Comparison of ENCODE assay signal across 19 cellular contexts in the genomic region with DNA sequence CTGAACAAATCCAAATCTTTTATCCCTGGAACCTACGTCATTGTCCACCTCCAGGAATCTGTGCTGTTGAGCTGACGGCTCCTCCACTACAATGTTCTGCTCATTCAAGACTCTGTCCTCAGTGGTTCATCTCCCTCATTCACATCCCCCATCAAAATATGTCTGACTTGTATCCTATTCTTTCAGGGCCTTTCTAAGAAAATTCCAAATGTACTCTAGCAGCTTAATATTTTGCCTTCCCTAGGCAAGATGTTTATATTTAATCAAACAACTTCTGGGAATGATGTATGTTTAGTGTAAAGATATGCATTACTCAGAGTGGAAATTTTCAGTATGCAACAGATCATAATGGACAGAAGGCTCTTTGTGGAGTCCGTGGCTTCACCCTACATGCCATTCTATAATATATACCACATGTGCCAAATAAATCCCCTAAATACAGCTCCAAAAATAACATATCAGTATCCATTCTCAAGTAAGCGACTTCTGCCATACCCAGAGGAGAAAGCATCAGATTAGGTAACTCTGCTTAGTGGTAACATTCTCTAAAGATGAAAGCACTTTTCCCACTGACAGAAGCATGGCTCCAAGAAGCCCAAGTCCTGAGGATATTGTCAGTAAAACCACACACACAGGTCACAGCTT.
DNase-seq lines count a peak whose midpoint lies in the region; FAIRE-seq and TF ChIP-seq lines count a peak whose summit lies in the region.
"Had no signal": no experiment of that assay in that cellular context is flagged by ENCODE, and none has a peak within 500 bp of the region (broad histone marks: within the 10 kb centered on the region; RNA-seq: fewer than 3 reads in every experiment).

No MANE protein-coding gene starts in this region.

- H3K36me3 Mint-ChIP-seq in mesothelial cell of epicardium, result no peaks in the 10 kb centered on the region
- H3K36me3 Mint-ChIP-seq in CD8-positive, alpha-beta memory T cell, result no peaks in the 10 kb centered on the region
- H3K36me3 Mint-ChIP-seq: activated naive CD4-positive, alpha-beta T cell treated with anti-CD3 and anti-CD28 coated beads, Interleukin-2, amount 50 U/mL, for 72 hours; neural progenitor cell; type B pancreatic cell had no signal

- no peak overlapping the region for H3K27ac ChIP-seq in small intestine (ENCODE audit: low read depth in 1 of 2, low read length in 1 of 2)
- no peak overlapping the region for H3K27ac ChIP-seq in CD8-positive, alpha-beta memory T cell (ENCODE audit: low read depth, low read length)
- H3K27ac ChIP-seq: BLaER1, colonic mucosa, neural progenitor cell, right atrium auricular region had no signal

- H3K4me3 ChIP-seq in MG63, result no peak overlapping the region
- H3K4me3 ChIP-seq in small intestine (ENCODE audit: low read depth in 1 of 2, low read length in 2 of 2), result no peak overlapping the region
- no peak overlapping the region for H3K4me3 ChIP-seq in BE2C (ENCODE audit: low read depth, low read length)
- no peak overlapping the region for H3K4me3 ChIP-seq in CD8-positive, alpha-beta memory T cell (ENCODE audit: low read length)
- H3K4me3 ChIP-seq: BLaER1, colonic mucosa, lung, neural progenitor cell, right atrium auricular region had no signal

- POLR2A ChIA-PET in GM10248 (lab: Yijun Ruan, JAX), result no interaction called here
- POLR2A ChIA-PET in CD8-positive, alpha-beta memory T cell (lab: Charles Lee), result no interaction called here

- no peak for FAIRE-seq in small intestine (lab: Jason Lieb, UNC)

- peak overlapping the region; percentile 17 for H3K27ac Mint-ChIP-seq in mesothelial cell of epicardium
- H3K27ac Mint-ChIP-seq in CD8-positive, alpha-beta memory T cell, result no peak overlapping the region
- H3K27ac Mint-ChIP-seq: activated CD4-positive, alpha-beta T cell treated with anti-CD3 and anti-CD28 coated beads for 36 hours; activated naive CD4-positive, alpha-beta T cell treated with anti-CD3 and anti-CD28 coated beads, Interleukin-2, amount 50 U/mL, for 72 hours; neural progenitor cell; T-helper 2 cell treated with Interferon-gamma antibody and Interleukin-4, amounts not matched to agents 5 μg/mL and 100 μg/mL, for 36 hours; type B pancreatic cell had no signal

- TF ChIP-seq CTCF in mesothelial cell of epicardium (IDR thresholded peaks at IDR 0.05; ENCODE audit: unreplicated experiment) (no peak), GM10248 (IDR thresholded peaks at IDR 0.05; ENCODE audit: control extremely low read depth, extremely low read depth, low read depth, missing control alignments) (no peak), BE2C (IDR thresholded peaks at IDR 0.05; ENCODE audit: low read depth, low read length) (no peak)

- peaks cover 11% of the 10 kb centered on the region for H3K4me1 Mint-ChIP-seq in mesothelial cell of epicardium
- no peaks in the 10 kb centered on the region for H3K4me1 Mint-ChIP-seq in CD8-positive, alpha-beta memory T cell
- H3K4me1 Mint-ChIP-seq: activated CD4-positive, alpha-beta T cell treated with anti-CD3 and anti-CD28 coated beads for 36 hours; neural progenitor cell had no signal

- H3K27me3 Mint-ChIP-seq in mesothelial cell of epicardium (ENCODE audit: low read depth), result no peaks in the 10 kb centered on the region
- H3K27me3 Mint-ChIP-seq in CD8-positive, alpha-beta memory T cell, result peaks cover 6 to 9% of the 10 kb centered on the region in 2 donors

- DNase-seq in AG20443 (ENCODE audit: low spot score) (peak; percentile 34), MG63 (peak; percentile 36), dedifferentiated amniotic fluid mesenchymal stem cell (ENCODE audit: extremely low spot score) (peak; percentile 94), mesothelial cell of epicardium (ENCODE audit: low spot score in 2 of 2, unreplicated experiment in 2 of 2) (no peak), GM10248 (ENCODE audit: extremely low spot score) (no peak), small intestine (no peak), BE2C (no peak)
- no peak for DNase-seq in CD8-positive, alpha-beta memory T cell
- DNase-seq: activated CD4-positive, alpha-beta T cell treated with anti-CD3 and anti-CD28 coated beads for 36 hours; colonic mucosa; H7; NCI-H1092 had no signal

- WGBS in small intestine, 3 donors, result 64 to 84% (median 65%) methylated on average over 4 of the region's 4 CpGs

- no peak overlapping the region for H3K4me3 Mint-ChIP-seq in mesothelial cell of epicardium
- H3K4me3 Mint-ChIP-seq in CD8-positive, alpha-beta memory T cell, result no peak overlapping the region
- H3K4me3 Mint-ChIP-seq: activated CD4-positive, alpha-beta T cell treated with anti-CD3 and anti-CD28 coated beads for 36 hours; neural progenitor cell; T-helper 2 cell treated with Interferon-gamma antibody and Interleukin-4, amounts not matched to agents 5 μg/mL and 100 μg/mL, for 36 hours; type B pancreatic cell had no signal

- H3K9me3 ChIP-seq in MG63 (peaks cover 7% of the 10 kb centered on the region; the same call in 1 of the 2 replicates), small intestine (ENCODE audit: control insufficient read depth, low read depth) (no peaks in the 10 kb centered on the region), BE2C (no peaks in the 10 kb centered on the region)
- no peaks in the 10 kb centered on the region for H3K9me3 ChIP-seq in CD8-positive, alpha-beta memory T cell (ENCODE audit: low read length)
- H3K9me3 ChIP-seq: BLaER1, colonic mucosa, right atrium auricular region had no signal

- CTCF ChIA-PET in GM10248 (lab: Yijun Ruan, JAX), result interaction anchor here (1.2 kb wide), 1 partner anchor 34 kb away, joined by 3 read pairs; no protein-coding TSS in a partner anchor
- CTCF ChIA-PET in CD8-positive, alpha-beta memory T cell (lab: Charles Lee), result no interaction called here

- H3K36me3 ChIP-seq in MG63 (peaks cover 12% of the 10 kb centered on the region), small intestine (ENCODE audit: control insufficient read depth in 2 of 2, insufficient read depth in 2 of 2, low read length in 2 of 2) (no peaks in the 10 kb centered on the region), BE2C (no peaks in the 10 kb centered on the region)
- no peaks in the 10 kb centered on the region for H3K36me3 ChIP-seq in CD8-positive, alpha-beta memory T cell (ENCODE audit: insufficient read depth, low read length)
- H3K36me3 ChIP-seq: BLaER1, colonic mucosa, neural progenitor cell, right atrium auricular region had no signal

- no peaks in the 10 kb centered on the region for H3K27me3 ChIP-seq in MG63
- H3K27me3 ChIP-seq in small intestine (ENCODE audit: control insufficient read depth in 2 of 2, insufficient read depth in 2 of 2, low read length in 2 of 2), result no peaks in the 10 kb centered on the region
- no peaks in the 10 kb centered on the region for H3K27me3 ChIP-seq in BE2C
- H3K27me3 ChIP-seq in CD8-positive, alpha-beta memory T cell (ENCODE audit: insufficient read depth, low read length, poor library complexity, severe bottlenecking), result no peaks in the 10 kb centered on the region
- H3K27me3 ChIP-seq: BLaER1, colonic mucosa, neural progenitor cell, right atrium auricular region had no signal

- H3K4me1 ChIP-seq in small intestine (ENCODE audit: control insufficient read depth in 2 of 2, insufficient read depth in 1 of 2, low read depth in 1 of 2, low read length in 1 of 2) (no peaks in the 10 kb centered on the region), BE2C (no peaks in the 10 kb centered on the region)
- H3K4me1 ChIP-seq in CD8-positive, alpha-beta memory T cell (ENCODE audit: insufficient read depth, low read length), result no peaks in the 10 kb centered on the region
- H3K4me1 ChIP-seq: colonic mucosa, right atrium auricular region had no signal

- H3K9me3 Mint-ChIP-seq in mesothelial cell of epicardium, result peaks cover 10% of the 10 kb centered on the region
- no peaks in the 10 kb centered on the region for H3K9me3 Mint-ChIP-seq in CD8-positive, alpha-beta memory T cell
- H3K9me3 Mint-ChIP-seq: neural progenitor cell; T-helper 2 cell treated with Interferon-gamma antibody and Interleukin-4, amounts not matched to agents 5 μg/mL and 100 μg/mL, for 36 hours; type B pancreatic cell had no signal

Comparison
In these comparisons a context has a peak if more than half of its experiments do, and no peak if none do; other contexts are left out.
1. DNase-seq: peak in AG20443 (single experiment), MG63 (single experiment) and dedifferentiated amniotic fluid mesenchymal stem cell (single experiment); none in mesothelial cell of epicardium (0 of 2), GM10248 (single experiment), small intestine (single experiment), BE2C (single experiment) and CD8-positive, alpha-beta memory T cell (0 of 5).